In the genomic region with DNA sequence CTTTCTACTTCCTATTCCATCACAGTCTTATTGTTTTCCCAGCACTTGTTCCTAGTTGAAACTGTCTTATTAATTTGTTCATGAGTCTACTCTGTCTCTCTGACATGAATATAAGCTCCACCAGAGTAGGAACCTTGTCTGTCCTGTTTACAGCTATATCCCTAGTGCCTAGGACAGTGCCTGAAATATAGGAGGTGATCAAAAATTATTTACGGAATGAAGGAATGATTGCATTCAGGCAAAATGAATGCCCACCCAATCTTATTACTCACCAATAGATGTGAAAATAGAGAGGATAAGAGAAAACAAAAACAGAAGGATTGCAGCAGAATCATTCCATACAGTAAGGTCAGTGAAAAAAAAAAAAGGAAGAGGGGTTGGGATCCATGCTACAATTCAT, we compare ENCODE assay signal across 9 cellular contexts. TPM values are rescaled to one million over a fixed set of nuclear protein-coding genes. Genes with fewer than 3 reads are reported as not detected.
A peak's percentile ranks its signal among the peaks of the same experiment; 100 is the strongest.
DNase-seq lines count a peak whose midpoint lies in the region; ATAC-seq, FAIRE-seq and TF ChIP-seq lines count a peak whose summit lies in the region.
"Had no signal": no experiment of that assay in that cellular context is flagged by ENCODE, and none has a peak within 500 bp of the region (broad histone marks: within the 10 kb centered on the region; RNA-seq: fewer than 3 reads in every experiment).

No MANE protein-coding gene starts in this region.

- TF ChIP-seq CTCF in cardiac muscle cell (IDR thresholded peaks at IDR 0.05; ENCODE audit: low read depth, low read length) (no peak), right atrium auricular region (IDR thresholded peaks at IDR 0.05) (no peak), keratinocyte (optimal IDR thresholded peaks at IDR 0.05 in 1 of 3, IDR thresholded peaks at IDR 0.05 in 1 of 3, conservative IDR thresholded peaks at IDR 0.05 in 1 of 3; ENCODE audit: extremely low read depth in 1 of 3, insufficient read depth in 2 of 3, low read length in 3 of 3) (no peak), thoracic aorta (IDR thresholded peaks at IDR 0.05) (no peak)

- peak overlapping the region; percentile 97 for H3K4me3 Mint-ChIP-seq in activated T-helper 2 cell treated with anti-CD3 and anti-CD28 coated beads, Interferon-gamma antibody, Interleukin-2, Interleukin-4, amounts not matched to agents 10 μg/mL and 5 μg/mL and 100 μg/mL, durations not matched to agents 14 hours and 24 hours and 36 hours (ENCODE audit: low read depth)

- no peaks in the 10 kb centered on the region for H3K9me3 Mint-ChIP-seq in activated T-helper 2 cell treated with anti-CD3 and anti-CD28 coated beads, Interferon-gamma antibody, Interleukin-2, Interleukin-4, amounts not matched to agents 10 μg/mL and 5 μg/mL and 100 μg/mL, durations not matched to agents 14 hours and 24 hours and 36 hours

- no peaks in the 10 kb centered on the region for H3K27me3 Mint-ChIP-seq in activated T-helper 2 cell treated with anti-CD3 and anti-CD28 coated beads, Interferon-gamma antibody, Interleukin-2, Interleukin-4, amounts not matched to agents 10 μg/mL and 5 μg/mL and 100 μg/mL, durations not matched to agents 14 hours and 24 hours and 36 hours (ENCODE audit: low read depth)

- intact Hi-C loops in activated T-helper 2 cell treated with anti-CD3 and anti-CD28 coated beads, Interferon-gamma antibody, Interleukin-2, Interleukin-4, amounts not matched to agents 10 μg/mL and 5 μg/mL and 100 μg/mL, durations not matched to agents 14 hours and 24 hours and 36 hours (cut with micrococcal nuclease): loop anchor here (10.0 kb wide), 1 partner anchor 351 kb away; the partner anchor contains the start of genes ORC1 and PRPF38A

- H4K20me1 ChIP-seq in keratinocyte (ENCODE audit: control insufficient read depth, extremely low read depth, insufficient read depth, low read length): no peaks in the 10 kb centered on the region

- H3K9ac ChIP-seq in keratinocyte (ENCODE audit: control insufficient read depth, extremely low read depth, insufficient read depth, low read length): peak overlapping the region; percentile 85

- H3K4me1 ChIP-seq in cardiac muscle cell (ENCODE audit: low read depth) (peaks cover 7% of the 10 kb centered on the region), right atrium auricular region (peaks cover 0 to 37% of the 10 kb centered on the region in 2 donors), keratinocyte (ENCODE audit: control insufficient read depth, extremely low read depth, insufficient read depth, low read length) (peaks cover 18% of the 10 kb centered on the region), thoracic aorta (ENCODE audit: control insufficient read depth in 1 of 2, low read depth in 2 of 2) (peaks cover 12 to 38% of the 10 kb centered on the region in 2 donors)

- dilution Hi-C loops in keratinocyte (cut with MboI; ENCODE audit: extremely low pct_ligation_motif_present, low sequenced_read_pairs): no loop called here

- no peak overlapping the region for H2AFZ ChIP-seq in keratinocyte (ENCODE audit: control insufficient read depth, low read length)

- DNase-seq in cardiac muscle cell (ENCODE audit: low read depth in 1 of 2, low spot score in 1 of 2) (no peak), right atrium auricular region (ENCODE audit: low spot score) (no peak), keratinocyte (ENCODE audit: low read depth, low spot score) (no peak), thoracic aorta (ENCODE audit: low spot score) (no peak)
- DNase-seq in activated T-helper 2 cell treated with anti-CD3 and anti-CD28 coated beads, Interferon-gamma antibody, Interleukin-2, Interleukin-4, amounts not matched to agents 10 μg/mL and 5 μg/mL and 100 μg/mL, durations not matched to agents 14 hours and 24 hours and 36 hours (ENCODE audit: low spot score): no peak
- DNase-seq: NCI-H146 had no signal

- FAIRE-seq in keratinocyte (lab: Jason Lieb, UNC): no peak

- no peak for ATAC-seq in thoracic aorta (ENCODE audit: insufficient number of reproducible peaks, low FRiP score, low read depth)
- no peak for ATAC-seq in HG02870 (IDR thresholded peaks at IDR 0.05; ENCODE audit: unreplicated experiment)
- no peak for ATAC-seq in HG02885 (IDR thresholded peaks at IDR 0.05; ENCODE audit: poor library complexity, unreplicated experiment)
- no peak for ATAC-seq in esophagus mucosa

- H3K9me1 ChIP-seq in keratinocyte (ENCODE audit: control insufficient read depth, extremely low read depth, insufficient read depth, low read length): no peaks in the 10 kb centered on the region

- H3K36me3 ChIP-seq in cardiac muscle cell: no peaks in the 10 kb centered on the region
- no peaks in the 10 kb centered on the region for H3K36me3 ChIP-seq in right atrium auricular region
- peaks cover 0 to 3% of the 10 kb centered on the region in 2 experiments for H3K36me3 ChIP-seq in keratinocyte (ENCODE audit: control insufficient read depth in 2 of 2, extremely low read depth in 1 of 2, insufficient read depth in 2 of 2, low read length in 2 of 2)
- H3K36me3 ChIP-seq in thoracic aorta: no peaks in the 10 kb centered on the region

- H3K79me2 ChIP-seq in keratinocyte (ENCODE audit: control insufficient read depth, insufficient read depth, low read length): peaks cover 41% of the 10 kb centered on the region

- H3K4me1 Mint-ChIP-seq in activated T-helper 2 cell treated with anti-CD3 and anti-CD28 coated beads, Interferon-gamma antibody, Interleukin-2, Interleukin-4, amounts not matched to agents 10 μg/mL and 5 μg/mL and 100 μg/mL, durations not matched to agents 14 hours and 24 hours and 36 hours (ENCODE audit: low read depth): peaks cover 39% of the 10 kb centered on the region

- peak overlapping the region; percentile 79 for H3K4me2 ChIP-seq in keratinocyte (ENCODE audit: control insufficient read depth, extremely low read depth, insufficient read depth, low read depth, low read length)

- H3K36me3 Mint-ChIP-seq in activated T-helper 2 cell treated with anti-CD3 and anti-CD28 coated beads, Interferon-gamma antibody, Interleukin-2, Interleukin-4, amounts not matched to agents 10 μg/mL and 5 μg/mL and 100 μg/mL, durations not matched to agents 14 hours and 24 hours and 36 hours (ENCODE audit: low read depth): peaks cover 27% of the 10 kb centered on the region

- no peaks in the 10 kb centered on the region for H3K27me3 ChIP-seq in cardiac muscle cell
- no peaks in the 10 kb centered on the region for H3K27me3 ChIP-seq in right atrium auricular region
- H3K27me3 ChIP-seq in keratinocyte (ENCODE audit: control insufficient read depth, extremely low read depth, insufficient read depth, low read length): no peaks in the 10 kb centered on the region
- no peaks in the 10 kb centered on the region for H3K27me3 ChIP-seq in thoracic aorta (replicated peaks; ENCODE audit: insufficient read depth)

- no peak overlapping the region for H3K27ac ChIP-seq in cardiac muscle cell
- H3K27ac ChIP-seq in right atrium auricular region: no peak overlapping the region
- H3K27ac ChIP-seq in keratinocyte (ENCODE audit: control insufficient read depth, insufficient read depth, low read length): no peak overlapping the region
- H3K27ac ChIP-seq in thoracic aorta: no peak overlapping the region

- H3K4me3 ChIP-seq in cardiac muscle cell: peak overlapping the region; percentile 82
- peak overlapping the region in 1 of 2 donors; percentile 83 for H3K4me3 ChIP-seq in right atrium auricular region
- peak overlapping the region; percentile 70 to 96 (median 87) for H3K4me3 ChIP-seq in keratinocyte (ENCODE audit: control insufficient read depth in 2 of 3, extremely low read depth in 1 of 3, insufficient read depth in 2 of 3, low read depth in 1 of 3, low read length in 3 of 3)
- H3K4me3 ChIP-seq in thoracic aorta: peak overlapping the region; percentile 83

- H3K27ac Mint-ChIP-seq in activated T-helper 2 cell treated with anti-CD3 and anti-CD28 coated beads, Interferon-gamma antibody, Interleukin-2, Interleukin-4, amounts not matched to agents 10 μg/mL and 5 μg/mL and 100 μg/mL, durations not matched to agents 14 hours and 24 hours and 36 hours: peak overlapping the region; percentile 11

- H3K9me3 ChIP-seq in cardiac muscle cell (ENCODE audit: low read depth) (no peaks in the 10 kb centered on the region), right atrium auricular region (no peaks in the 10 kb centered on the region), keratinocyte (ENCODE audit: control insufficient read depth, low read depth, low read length) (no peaks in the 10 kb centered on the region), thoracic aorta (no peaks in the 10 kb centered on the region)

RNA-seq across cellular contexts. Expression of gene TXNDC12, which starts 1.1 kb away (rescaled TPM):
- total RNA-seq in cardiac muscle cell: 48.8 and 51.9 TPM in 2 replicates
- 58.0 and 62.4 TPM in 2 replicates for polyA plus RNA-seq in cardiac muscle cell
- 10 to 100 TPM; 30.2 to 39.5 TPM for total RNA-seq in right atrium auricular region
- 43.1 and 44.9 TPM in 2 replicates for total RNA-seq in activated T-helper 2 cell treated with anti-CD3 and anti-CD28 coated beads, Interferon-gamma antibody, Interleukin-2, Interleukin-4, amounts not matched to agents 10 μg/mL and 5 μg/mL and 100 μg/mL, durations not matched to agents 14 hours and 24 hours and 36 hours
- 26.5 to 28.2 TPM (median 26.5 TPM) in 3 replicates for polyA plus RNA-seq in keratinocyte
- 28.6 TPM for polyA plus RNA-seq in keratinocyte (2011; ENCODE audit: low read depth)
- 22.8 and 23.9 TPM in 2 replicates for polyA plus RNA-seq in keratinocyte (2011; cell fraction: cytosol; rRNA removed)
- 20.7 and 22.9 TPM in 2 replicates for polyA plus RNA-seq in keratinocyte (2011; cell fraction: nucleus; rRNA removed)
- 39.5 and 42.1 TPM in 2 replicates for polyA plus RNA-seq in keratinocyte (2012; ENCODE audit: low replicate concordance)
- polyA minus RNA-seq in keratinocyte: 11.0 to 15.2 TPM (median 12.3 TPM) in 3 replicates
- polyA minus RNA-seq in keratinocyte (2011; cell fraction: cytosol; rRNA and poly(A)+ RNA removed): 90.0 TPM
- 12.3 and 12.5 TPM in 2 replicates for polyA minus RNA-seq in keratinocyte (2011; cell fraction: nucleus; rRNA and poly(A)+ RNA removed)
- 10 to 100 TPM; 22.3 to 53.8 TPM for total RNA-seq in thoracic aorta
- total RNA-seq in esophagus mucosa: 32.8 TPM

RNA-seq across cellular contexts. Expression of gene BTF3L4, which starts 2.2 kb away (rescaled TPM):
- total RNA-seq in cardiac muscle cell (51.1 and 66.0 TPM in 2 replicates), right atrium auricular region (10 to 100 TPM; 37.9 to 38.9 TPM), thoracic aorta (10 to 100 TPM; 30.9 to 38.9 TPM), esophagus mucosa (37.5 TPM)
- polyA plus RNA-seq in cardiac muscle cell (108 and 137 TPM in 2 replicates), keratinocyte (31.8 to 55.4 TPM (median 35.8 TPM) in 3 replicates)
- 40.8 and 43.1 TPM in 2 replicates for total RNA-seq in activated T-helper 2 cell treated with anti-CD3 and anti-CD28 coated beads, Interferon-gamma antibody, Interleukin-2, Interleukin-4, amounts not matched to agents 10 μg/mL and 5 μg/mL and 100 μg/mL, durations not matched to agents 14 hours and 24 hours and 36 hours
- polyA plus RNA-seq in keratinocyte (2011; ENCODE audit: low read depth): 64.1 TPM
- polyA plus RNA-seq in keratinocyte (2011; cell fraction: cytosol; rRNA removed): 32.9 and 65.9 TPM in 2 replicates
- 24.1 and 33.0 TPM in 2 replicates for polyA plus RNA-seq in keratinocyte (2011; cell fraction: nucleus; rRNA removed)
- polyA plus RNA-seq in keratinocyte (2012; ENCODE audit: low replicate concordance): 33.9 and 49.9 TPM in 2 replicates
- polyA minus RNA-seq in keratinocyte: 6.0 to 30.2 TPM (median 18.9 TPM) in 3 replicates
- polyA minus RNA-seq in keratinocyte (2011; cell fraction: cytosol; rRNA and poly(A)+ RNA removed): 22.8 TPM
- polyA minus RNA-seq in keratinocyte (2011; cell fraction: nucleus; rRNA and poly(A)+ RNA removed): 8.8 and 16.3 TPM in 2 replicates

RNA-seq across cellular contexts. Expression of gene KTI12, which starts 20.3 kb away (rescaled TPM):
- total RNA-seq in cardiac muscle cell (6.2 and 11.9 TPM in 2 replicates), right atrium auricular region (1 to 10 TPM; 3.3 to 4.7 TPM), thoracic aorta (10 to 100 TPM in 1 of 2 donors, 1 to 10 TPM in 1; 5.4 to 16.2 TPM), esophagus mucosa (5.4 TPM)
- polyA plus RNA-seq in cardiac muscle cell (6.6 and 11.0 TPM in 2 replicates), keratinocyte (7.4 to 11.9 TPM (median 8.1 TPM) in 3 replicates)
- 16.5 and 18.3 TPM in 2 replicates for total RNA-seq in activated T-helper 2 cell treated with anti-CD3 and anti-CD28 coated beads, Interferon-gamma antibody, Interleukin-2, Interleukin-4, amounts not matched to agents 10 μg/mL and 5 μg/mL and 100 μg/mL, durations not matched to agents 14 hours and 24 hours and 36 hours
- polyA plus RNA-seq in keratinocyte (2011; ENCODE audit: low read depth): 3.8 TPM
- 7.9 and 9.1 TPM in 2 replicates for polyA plus RNA-seq in keratinocyte (2011; cell fraction: cytosol; rRNA removed)
- 8.5 and 10.2 TPM in 2 replicates for polyA plus RNA-seq in keratinocyte (2011; cell fraction: nucleus; rRNA removed)
- 7.2 and 11.1 TPM in 2 replicates for polyA plus RNA-seq in keratinocyte (2012; ENCODE audit: low replicate concordance)
- polyA minus RNA-seq in keratinocyte: 4.7 to 7.6 TPM (median 7.1 TPM) in 3 replicates
- polyA minus RNA-seq in keratinocyte (2011; cell fraction: cytosol; rRNA and poly(A)+ RNA removed): 4.2 TPM
- 4.1 and 5.0 TPM in 2 replicates for polyA minus RNA-seq in keratinocyte (2011; cell fraction: nucleus; rRNA and poly(A)+ RNA removed)
